Comparison of ENCODE assay signal across 19 cellular contexts in the genomic region with DNA sequence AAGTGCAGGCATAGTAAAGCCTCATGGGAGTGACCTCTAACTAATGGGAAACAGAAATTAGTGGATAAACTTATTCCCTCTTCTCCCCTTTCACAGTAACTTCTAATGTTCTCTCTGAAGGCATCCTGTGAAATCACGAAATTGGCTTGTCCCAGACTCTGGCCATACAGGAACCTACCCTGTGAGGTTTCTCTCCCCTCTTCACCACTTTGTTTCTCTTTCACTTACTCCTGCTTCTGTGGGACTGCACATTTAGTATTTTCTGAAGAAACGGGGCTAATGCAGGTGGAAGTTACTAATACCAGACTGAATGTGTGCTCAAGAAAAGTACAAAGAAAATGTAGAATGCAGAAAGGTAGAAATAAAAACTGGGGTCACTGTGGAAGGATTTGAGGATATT. TPM values are rescaled to one million over a fixed set of nuclear protein-coding genes. Genes with fewer than 3 reads are reported as not detected.
A peak's percentile ranks its signal among the peaks of the same experiment; 100 is the strongest.
DNase-seq lines count a peak whose midpoint lies in the region; ATAC-seq, FAIRE-seq and TF ChIP-seq lines count a peak whose summit lies in the region.
"Had no signal": no experiment of that assay in that cellular context is flagged by ENCODE, and none has a peak within 500 bp of the region (broad histone marks: within the 10 kb centered on the region; RNA-seq: fewer than 3 reads in every experiment).

No MANE protein-coding gene starts in this region.

- no peaks in the 10 kb centered on the region for H3K27me3 ChIP-seq in GM12878 (replicated peaks in 1 of 2; ENCODE audit: control insufficient read depth in 2 of 2, insufficient read depth in 2 of 2, low read length in 1 of 2)
- H3K27me3 ChIP-seq: Peyer's patch had no signal

- H3K9me3 ChIP-seq in GM12878 (replicated peaks; ENCODE audit: control insufficient read depth, insufficient read depth, low read length): no peaks in the 10 kb centered on the region
- H3K9me3 ChIP-seq: Peyer's patch had no signal

- TF ChIP-seq POLR2A in GM12878 (IDR thresholded peaks at IDR 0.05; ENCODE audit: low read depth, low read length): no peak

- 0% methylated on average over 2 of the region's 2 CpGs for WGBS in GM12878 (ENCODE audit: insufficient coverage, insufficient replicate concordance, low lambda C conversion rate, missing lambda C conversion rate)

- DNase-seq in GM12878 (ENCODE audit: low read depth, low spot score) (no peak), dermis blood vessel endothelial cell (no peak), left colon (no peak), NCI-H69 (lab: John Stamatoyannopoulos, UW) (no peak)
- DNase-seq: C1 segment of cervical spinal cord, DMS 273 treated with DMSO at 0.1 percent for 48 hours, GF-D8, H7, KG1, NCI-H1048, NCI-H1436 treated with DMSO at 0.1 percent for 48 hours, NCI-H2029 treated with DMSO at 0.1 percent for 48 hours, Peyer's patch, T-cell had no signal

- TF ChIP-seq EP300 in GM12878 (IDR thresholded peaks at IDR 0.05; ENCODE audit: borderline replicate concordance in 1 of 2, control insufficient read depth in 1 of 2, low read depth in 2 of 2, low read length in 2 of 2): no peak

- no peak overlapping the region for H3K4me3 ChIP-seq in GM12878
- H3K4me3 ChIP-seq: Peyer's patch, SK-N-MC had no signal

- CTCF ChIA-PET in GM12878 (lab: Yijun Ruan, JAX): no interaction called here

- POLR2A ChIA-PET in GM12878 (lab: Charles Lee): no interaction called here

- ATAC-seq in GM18498 (IDR thresholded peaks at IDR 0.05; ENCODE audit: unreplicated experiment) (peak; percentile 61), GM19324 (IDR thresholded peaks at IDR 0.05; ENCODE audit: low FRiP score, unreplicated experiment) (peak; percentile 70), HG02798 (IDR thresholded peaks at IDR 0.05; ENCODE audit: poor library complexity, unreplicated experiment) (peak; percentile 71), GM12878 (0 out of 3 replicates have a peak, but pooled peaks have one; percentile 34), left colon (no peak)
- ATAC-seq: Right ventricle myocardium inferior, T-cell had no signal

- H3K9ac ChIP-seq in GM12878 (ENCODE audit: control insufficient read depth, insufficient read depth, low read length): no peak overlapping the region

- H3K27ac ChIP-seq in GM12878 (ENCODE audit: control insufficient read depth, insufficient read depth): no peak overlapping the region
- H3K27ac ChIP-seq: Peyer's patch, SK-N-MC had no signal

- no peak overlapping the region for H3K4me2 ChIP-seq in GM12878 (ENCODE audit: control insufficient read depth, insufficient read depth)

- no TSS peak for BruUV-seq in GM12878 (replicated peaks; lab: Mats Ljungman, UMichigan)

- H3K36me3 ChIP-seq in GM12878 (ENCODE audit: control insufficient read depth in 2 of 2, insufficient read depth in 2 of 2, low read length in 1 of 2): peaks cover 0 to under 1% of the 10 kb centered on the region in 2 experiments; a peak in 1 of 4 replicates
- H3K36me3 ChIP-seq: Peyer's patch had no signal

- no peaks in the 10 kb centered on the region for H4K20me1 ChIP-seq in GM12878 (ENCODE audit: control insufficient read depth, insufficient read depth)

- H3K79me2 ChIP-seq in GM12878 (ENCODE audit: control insufficient read depth, insufficient read depth, low read length): no peaks in the 10 kb centered on the region

- no peak for FAIRE-seq in GM12878 (lab: Jason Lieb, UNC)

- H3K4me1 ChIP-seq in GM12878 (ENCODE audit: control insufficient read depth, insufficient read depth, low read length): no peaks in the 10 kb centered on the region
- H3K4me1 ChIP-seq: Peyer's patch had no signal

- SMC1A ChIA-PET in GM12878 (lab: Charles Lee; ENCODE audit: uncharacterized antibody, unreplicated experiment): no interaction called here

- in situ Hi-C loops in GM12878 (cut with MboI): no loop called here

- no peak overlapping the region; the same call in 1 of the 2 replicates for H2AFZ ChIP-seq in GM12878 (ENCODE audit: control insufficient read depth, low read depth, low read length)

- RAD21 ChIA-PET in GM12878 (lab: Charles Lee; ENCODE audit: unreplicated experiment): no interaction called here

- intact Hi-C loops in GM12878 (cut with micrococcal nuclease; ENCODE audit: unreplicated experiment) (no loop called here), left colon (cut with DNase I, micrococcal nuclease) (no loop called here)

- no peak for TF ChIP-seq RAD21 in GM12878 (IDR thresholded peaks at IDR 0.05; ENCODE audit: insufficient read depth, low read depth, low read length)

- TF ChIP-seq CTCF in GM12878 (IDR thresholded peaks at IDR 0.05 in 2 of 3, conservative IDR thresholded peaks at IDR 0.05 in 1 of 3; ENCODE audit: control insufficient read depth in 2 of 3, extremely low read depth in 1 of 3, insufficient read depth in 1 of 3, low read depth in 3 of 3, low read length in 3 of 3): no peak

TF ChIP-seq in GM12878, 131 proteins besides CTCF, POLR2A, EP300 and RAD21 (continues in another document):
- TF ChIP-seq NR2C2 (IDR thresholded peaks at IDR 0.05; ENCODE audit: borderline replicate concordance, control insufficient read depth, insufficient read length, low read depth) (no peak), ETV6 (conservative IDR thresholded peaks at IDR 0.05 in 1 of 2, IDR thresholded peaks at IDR 0.05 in 1 of 2; ENCODE audit: borderline replicate concordance in 1 of 2, low read depth in 1 of 2) (no peak), POLR2AphosphoS2 (IDR thresholded peaks at IDR 0.05; ENCODE audit: low read depth, low read length) (no peak), RAD51 (IDR thresholded peaks at IDR 0.05) (no peak), SMAD1 (IDR thresholded peaks at IDR 0.05; ENCODE audit: low read depth, partially characterized antibody) (no peak), SPI1 (IDR thresholded peaks at IDR 0.05; ENCODE audit: borderline replicate concordance, insufficient read depth, low read depth, low read length) (no peak), POLR2AphosphoS5 (IDR thresholded peaks at IDR 0.05; ENCODE audit: low read length) (no peak), CREB1 (IDR thresholded peaks at IDR 0.05; ENCODE audit: low read depth) (no peak), CBFB (IDR thresholded peaks at IDR 0.05; ENCODE audit: low read depth) (no peak), NR2C1 (IDR thresholded peaks at IDR 0.05) (no peak)
- TF ChIP-seq, protein P1, sequence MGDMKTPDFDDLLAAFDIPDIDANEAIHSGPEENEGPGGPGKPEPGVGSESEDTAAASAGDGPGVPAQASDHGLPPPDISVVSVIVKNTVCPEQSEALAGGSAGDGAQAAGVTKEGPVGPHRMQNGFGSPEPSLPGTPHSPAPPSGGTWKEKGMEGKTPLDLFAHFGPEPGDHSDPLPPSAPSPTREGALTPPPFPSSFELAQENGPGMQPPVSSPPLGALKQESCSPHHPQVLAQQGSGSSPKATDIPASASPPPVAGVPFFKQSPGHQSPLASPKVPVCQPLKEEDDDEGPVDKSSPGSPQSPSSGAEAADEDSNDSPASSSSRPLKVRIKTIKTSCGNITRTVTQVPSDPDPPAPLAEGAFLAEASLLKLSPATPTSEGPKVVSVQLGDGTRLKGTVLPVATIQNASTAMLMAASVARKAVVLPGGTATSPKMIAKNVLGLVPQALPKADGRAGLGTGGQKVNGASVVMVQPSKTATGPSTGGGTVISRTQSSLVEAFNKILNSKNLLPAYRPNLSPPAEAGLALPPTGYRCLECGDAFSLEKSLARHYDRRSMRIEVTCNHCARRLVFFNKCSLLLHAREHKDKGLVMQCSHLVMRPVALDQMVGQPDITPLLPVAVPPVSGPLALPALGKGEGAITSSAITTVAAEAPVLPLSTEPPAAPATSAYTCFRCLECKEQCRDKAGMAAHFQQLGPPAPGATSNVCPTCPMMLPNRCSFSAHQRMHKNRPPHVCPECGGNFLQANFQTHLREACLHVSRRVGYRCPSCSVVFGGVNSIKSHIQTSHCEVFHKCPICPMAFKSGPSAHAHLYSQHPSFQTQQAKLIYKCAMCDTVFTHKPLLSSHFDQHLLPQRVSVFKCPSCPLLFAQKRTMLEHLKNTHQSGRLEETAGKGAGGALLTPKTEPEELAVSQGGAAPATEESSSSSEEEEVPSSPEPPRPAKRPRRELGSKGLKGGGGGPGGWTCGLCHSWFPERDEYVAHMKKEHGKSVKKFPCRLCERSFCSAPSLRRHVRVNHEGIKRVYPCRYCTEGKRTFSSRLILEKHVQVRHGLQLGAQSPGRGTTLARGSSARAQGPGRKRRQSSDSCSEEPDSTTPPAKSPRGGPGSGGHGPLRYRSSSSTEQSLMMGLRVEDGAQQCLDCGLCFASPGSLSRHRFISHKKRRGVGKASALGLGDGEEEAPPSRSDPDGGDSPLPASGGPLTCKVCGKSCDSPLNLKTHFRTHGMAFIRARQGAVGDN (IDR thresholded peaks at IDR 0.05): no peak

RNA-seq across cellular contexts. Expression of a gene that starts 20.0 kb away (rescaled TPM):
- 58.0 and 61.0 TPM in 2 replicates for total RNA-seq in GM12878 (2013; cell fraction: nucleolus; rRNA removed)
- total RNA-seq in GM12878 (2014; rRNA removed) (31.3 and 41.4 TPM in 2 replicates), GM12878 (2014; rRNA removed; fragmentation: Illumina TruSeq; extraction: Trizol) (52.1 and 53.5 TPM in 2 replicates), GM12878 (2021) (40.5 and 40.7 TPM in 2 replicates), dermis blood vessel endothelial cell (29.6 and 32.9 TPM in 2 replicates), left colon (10 to 100 TPM; 21.9 to 30.7 TPM)
- 37.2 TPM for polyA plus RNA-seq in GM12878 (2011; ENCODE audit: low read depth)
- polyA plus RNA-seq in GM12878 (2011; rRNA removed) (57.4 and 69.9 TPM in 2 replicates), GM12878 (2014; fragmentation: Illumina TruSeq; extraction: Trizol) (44.1 and 55.0 TPM in 2 replicates), GM12878 (2014; fragmentation: Nextera tagmentation; extraction: Ambion mirVana) (10 to 100 TPM; 40.1 to 44.5 TPM), GM12878 (2014; rRNA removed) (33.1 and 36.5 TPM in 2 replicates), GM12878 (2016; fragmentation: Nextera tagmentation; extraction: Ambion mirVana) (10 to 100 TPM; 52.0 to 57.6 TPM)
- polyA plus RNA-seq in GM12878 (2011; cell fraction: cytosol; rRNA removed): 31.7 and 40.5 TPM in 2 replicates
- 42.0 and 48.1 TPM in 2 replicates for polyA plus RNA-seq in GM12878 (2011; cell fraction: nucleus; rRNA removed)
- polyA plus RNA-seq in GM12878 (2012): 44.6 and 54.7 TPM in 2 replicates
- 46.0 and 111 TPM in 2 replicates for polyA minus RNA-seq in GM12878 (2011; rRNA and poly(A)+ RNA removed)
- polyA minus RNA-seq in GM12878 (2011; cell fraction: cytosol; rRNA and poly(A)+ RNA removed): 17.8 and 18.0 TPM in 2 replicates
- 16.2 and 21.4 TPM in 2 replicates for polyA minus RNA-seq in GM12878 (2011; cell fraction: nucleus; rRNA and poly(A)+ RNA removed)
